Comparison of ENCODE assay signal across 8 cellular contexts in the genomic region with DNA sequence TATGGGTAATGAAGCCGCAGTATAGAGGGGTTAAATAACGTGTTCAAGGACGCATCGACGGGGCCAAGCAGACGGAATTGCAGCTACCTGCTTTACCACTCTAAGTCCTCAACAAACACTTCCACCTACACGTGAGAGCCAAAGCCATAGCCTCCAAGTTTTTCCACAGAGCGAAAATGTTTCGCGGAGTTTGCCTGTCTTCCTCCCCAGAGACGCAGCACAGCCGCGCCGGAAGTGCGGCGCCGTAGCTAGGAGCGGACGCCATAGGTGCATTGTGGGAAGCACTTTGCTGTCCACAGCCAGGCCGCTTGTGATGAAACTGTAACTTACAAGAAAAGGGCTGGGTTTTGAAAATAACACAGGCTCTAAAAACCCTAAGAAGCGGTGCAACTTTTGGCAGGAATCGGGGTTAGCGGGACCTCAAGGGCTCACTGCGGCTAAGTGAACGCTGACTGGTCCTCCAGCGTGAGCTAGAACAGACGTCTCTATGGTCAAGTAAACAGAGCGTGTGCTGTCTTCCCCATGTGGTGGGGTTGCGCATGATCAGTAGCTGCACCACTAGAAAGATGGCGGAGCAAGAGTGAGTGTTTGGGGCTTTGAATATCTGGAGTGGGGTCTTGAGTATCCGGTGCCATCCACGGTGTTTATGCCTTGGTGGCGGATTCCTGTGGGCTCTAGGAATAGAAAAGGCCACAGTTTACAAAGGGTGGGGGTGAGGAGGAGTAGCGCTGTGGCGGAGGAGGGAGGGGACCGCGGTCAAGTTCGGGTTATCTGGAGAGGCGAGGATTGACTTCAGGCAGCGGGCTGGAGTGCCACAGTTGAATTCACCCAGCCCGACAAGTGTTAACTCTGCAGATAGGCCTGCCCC. TPM values are rescaled to one million over a fixed set of nuclear protein-coding genes. Genes with fewer than 3 reads are reported as not detected.
DNase-seq lines count a peak whose midpoint lies in the region; ATAC-seq and TF ChIP-seq lines count a peak whose summit lies in the region.

Gene RPL7L1 (plus strand): TSS at position 245 of the 868 bp plus-strand sequence. CDS start 295 bp downstream, at position 540.

- H3K27ac ChIP-seq in BLaER1 = peak within 1 kb of the TSS; percentile 98
- H3K27ac ChIP-seq in colonic mucosa = peak within 1 kb of the TSS; percentile 88

- peak within 1 kb of the TSS; percentile 86 for H3K4me3 ChIP-seq in BLaER1
- H3K4me3 ChIP-seq in colonic mucosa = peak within 1 kb of the TSS; percentile 62

- H3K4me1 ChIP-seq in BLaER1 (peaks cover 33% of the 10 kb centered on the region), colonic mucosa (peaks cover 4% of the 10 kb centered on the region)

- no peaks in the 10 kb centered on the region for H3K27me3 ChIP-seq in BLaER1
- H3K27me3 ChIP-seq in colonic mucosa = no peaks in the 10 kb centered on the region

- TF ChIP-seq CTCF in colonic mucosa (IDR thresholded peaks at IDR 0.05) = no peak

- ATAC-seq in HG03457 (IDR thresholded peaks at IDR 0.05; ENCODE audit: unreplicated experiment) = peak; percentile 73

- intact Hi-C loops in colonic mucosa (cut with DNase I) = no loop called here

- DNase-seq in GM19240 (ENCODE audit: insufficient read length, low spot score) (peak; percentile 53), NCI-H524 (lab: John Stamatoyannopoulos, UW) (peak; percentile 85 to 92), colonic mucosa (peak; percentile 90), left kidney (ENCODE audit: low read depth, low spot score) (peak; percentile 96)
- peak; percentile 85 for DNase-seq in activated CD4-positive, alpha-beta T cell treated with anti-CD3 and anti-CD28 coated beads for 48 hours
- DNase-seq in stimulated activated CD4-positive, alpha-beta T cell treated with anti-CD3 and anti-CD28 coated beads, Interleukin-2, amount 100 ng/mL, for 24 hours = peak; percentile 76 to 82

- H3K9ac ChIP-seq in BLaER1 (peak within 1 kb of the TSS; percentile 99), colonic mucosa (ENCODE audit: low read depth in 2 of 2, low read length in 2 of 2) (peak within 1 kb of the TSS; percentile 66 to 79)

- peak within 1 kb of the TSS; percentile 88 for H3K4me2 ChIP-seq in BLaER1

- H3K9me3 ChIP-seq in BLaER1 (no peaks in the 10 kb centered on the region), colonic mucosa (no peaks in the 10 kb centered on the region)

- peaks cover 38% of the 10 kb centered on the region for H4K20me1 ChIP-seq in BLaER1

- peaks cover 37% of the 10 kb centered on the region for H3K36me3 ChIP-seq in BLaER1
- peaks cover 13% of the 10 kb centered on the region for H3K36me3 ChIP-seq in colonic mucosa

RNA-seq across cellular contexts. Expression of gene RPL7L1, which starts in this region (rescaled TPM):
- total RNA-seq in colonic mucosa = 10 to 100 TPM; 46.4 to 67.4 TPM

Comparison
In these comparisons a context has a peak if more than half of its experiments do, and no peak if none do; other contexts are left out.
1. Peak in every context shown above with its lines: DNase-seq, ATAC-seq, H3K4me3 ChIP-seq and H3K27ac ChIP-seq.